Comparison of ENCODE assay signal across 35 cellular contexts in genomic region chr4:19119904-19120303, GRCh38.
"Had no signal": no experiment of that assay in that cellular context is flagged by ENCODE, and none has a peak within 500 bp of the region (broad histone marks: within the 10 kb centered on the region; RNA-seq: fewer than 3 reads in every experiment).

No MANE protein-coding gene starts in this region.

- H3K27ac ChIP-seq: adrenal gland, body of pancreas, brain microvascular endothelial cell, breast epithelium, VCaP had no signal

- DNase-seq: activated B cell treated with CpG ODN at 0.5 μM for 24 hours; activated CD4-positive, alpha-beta memory T cell treated with anti-CD3 and anti-CD28 coated beads for 36 hours; activated CD4-positive, alpha-beta T cell treated with anti-CD3 and anti-CD28 coated beads for 4 hours; activated CD4-positive, alpha-beta T cell treated with anti-CD3 and anti-CD28 coated beads, Interleukin-2, amount 10 ng/mL, durations not matched to agents 24 days and 14 days; activated CD4-positive, alpha-beta T cell treated with anti-CD3 and anti-CD28 coated beads, Interleukin-2, amount 50 U/mL, for 1 hour; activated CD4-positive, alpha-beta T cell treated with anti-CD3 and anti-CD28 coated beads, Interleukin-2, amount 50 U/mL, for 4 hours; activated CD4-positive, CD25-positive, alpha-beta regulatory T cell treated with anti-CD3 and anti-CD28 coated beads, Interleukin-2, amount 50 U/mL, for 72 hours; activated CD8-positive, alpha-beta memory T cell treated with anti-CD3 and anti-CD28 coated beads, Interleukin-2, amount 50 U/mL, for 4 hours; activated CD8-positive, alpha-beta T cell treated with anti-CD3 and anti-CD28 coated beads for 36 hours; activated effector memory CD4-positive, alpha-beta T cell treated with anti-CD3 and anti-CD28 coated beads, Interleukin-2, amount 50 U/mL, for 16 hours; activated gamma-delta T cell treated with Interleukin-2 at 50 U/mL for 16 hours; activated naive CD4-positive, alpha-beta T cell; activated naive CD4-positive, alpha-beta T cell treated with anti-CD3 and anti-CD28 coated beads for 36 hours; activated naive CD4-positive, alpha-beta T cell treated with anti-CD3 and anti-CD28 coated beads, Interleukin-2, amount 50 U/mL, for 16 hours; activated naive CD8-positive, alpha-beta T cell treated with anti-CD3 and anti-CD28 coated beads for 36 hours; activated T-cell treated with anti-CD3 and anti-CD28 coated beads for 4 hours; activated T-cell treated with anti-CD3 and anti-CD28 coated beads, Interleukin-2, amount 50 U/mL, for 1 hour; activated T-cell treated with anti-CD3 and anti-CD28 coated beads, Interleukin-2, amount 50 U/mL, for 4 hours; activated T-cell treated with anti-CD3 and anti-CD28 coated beads, Interleukin-2, amount 50 U/mL, for 72 hours; adrenal gland; amniotic stem cell; aorta; body of pancreas; brain microvascular endothelial cell; caudate nucleus; cerebellar nuclear complex; T-helper 1 cell; T-helper 2 cell; T-helper 9 cell had no signal

- FAIRE-seq: astrocyte, TTC549 had no signal

- ATAC-seq: activated CD8-positive, alpha-beta T cell treated with anti-CD3 and anti-CD28 coated beads for 36 hours; activated naive CD4-positive, alpha-beta T cell treated with anti-CD3 and anti-CD28 coated beads, Interleukin-2, amount 50 U/mL, for 72 hours; activated T-cell treated with anti-CD3 and anti-CD28 coated beads, Interleukin-2, amount 50 U/mL, for 4 hours; activated T-cell treated with anti-CD3 and anti-CD28 coated beads, Interleukin-2, amount 50 U/mL, for 72 hours; activated T-helper 17 cell treated with anti-CD3 and anti-CD28 coated beads, Interleukin-2, amount 50 U/mL, for 72 hours; body of pancreas had no signal

- H3K27me3 ChIP-seq: adrenal gland, body of pancreas, brain microvascular endothelial cell, breast epithelium had no signal

- H3K4me1 ChIP-seq: adrenal gland, body of pancreas, breast epithelium had no signal

- H3K9me3 ChIP-seq: adrenal gland, body of pancreas, breast epithelium had no signal

- H3K36me3 ChIP-seq: adrenal gland, brain microvascular endothelial cell, breast epithelium had no signal

- H3K4me3 ChIP-seq: adrenal gland, body of pancreas, breast epithelium had no signal
